1 cellular context compared by ENCODE assay signal in genomic region chr19:50422397-50423278, GRCh38.
A peak's percentile ranks its signal among the peaks of the same experiment; 100 is the strongest.
TF ChIP-seq lines count a peak whose summit lies in the region.

No MANE protein-coding gene starts in this region.

TF ChIP-seq in K562, 482 proteins besides CTCF, POLR2A, EP300 and RAD21:
- peak; percentile 83 for TF ChIP-seq ZNF121 (CRISPR knock-in tag; conservative IDR thresholded peaks at IDR 0.05)
- TF ChIP-seq ZNF41 (CRISPR knock-in tag; conservative IDR thresholded peaks at IDR 0.05), result no peak
- TF ChIP-seq ESRRA (IDR thresholded peaks at IDR 0.05; ENCODE audit: borderline replicate concordance, low read depth), result 0 out of 2 replicates have a peak, but pooled peaks have one; percentile 26
